18 cellular contexts compared by ENCODE assay signal in the genomic region with DNA sequence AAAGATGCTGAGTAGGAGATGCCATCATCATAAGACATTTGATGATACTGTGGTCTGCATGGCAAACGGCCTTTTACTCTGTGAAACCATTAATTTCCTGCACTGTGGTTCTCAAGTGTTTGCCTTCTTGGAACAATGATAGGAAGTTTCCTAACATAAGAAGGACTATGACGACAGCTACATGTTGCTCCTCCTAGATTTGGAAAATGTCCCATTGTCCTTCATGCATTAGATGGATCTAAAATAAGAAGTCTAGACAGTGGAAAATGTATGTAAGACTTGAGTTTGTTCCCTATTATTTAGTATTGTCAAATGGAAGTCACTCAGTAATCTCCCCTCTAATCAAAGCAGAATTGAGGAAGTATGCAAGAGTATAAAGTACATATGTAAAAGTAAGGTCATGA.
DNase-seq lines count a peak whose midpoint lies in the region; ATAC-seq, FAIRE-seq and TF ChIP-seq lines count a peak whose summit lies in the region.
"Had no signal": no experiment of that assay in that cellular context is flagged by ENCODE, and none has a peak within 500 bp of the region (broad histone marks: within the 10 kb centered on the region; RNA-seq: fewer than 3 reads in every experiment).

No MANE protein-coding gene starts in this region.

- H4K20me1 ChIP-seq in BLaER1 treated with 17β-estradiol and CSF1 and Interleukin-3, amounts not matched to agents 10 nM and 100 nM: no peaks in the 10 kb centered on the region
- no peaks in the 10 kb centered on the region for H4K20me1 ChIP-seq in endothelial cell of umbilical vein (replicated peaks; ENCODE audit: control insufficient read depth, extremely low read depth, insufficient read depth, low read length)

- H3K9me1 ChIP-seq in endothelial cell of umbilical vein (replicated peaks; ENCODE audit: control insufficient read depth, extremely low read depth, insufficient read depth, low read length): no peaks in the 10 kb centered on the region

- H3K4me1 ChIP-seq in BLaER1 treated with 17β-estradiol and CSF1 and Interleukin-3, amounts not matched to agents 10 nM and 100 nM: peaks cover 10 to 52% (median 27%) of the 10 kb centered on the region in 10 experiments; a peak in 19 of 20 replicates
- H3K4me1 ChIP-seq in endothelial cell of umbilical vein (ENCODE audit: control insufficient read depth, extremely low read depth, insufficient read depth, low read length): peaks cover 19% of the 10 kb centered on the region
- H3K4me1 ChIP-seq: BE2C had no signal

- intact Hi-C loops in endothelial cell of umbilical vein (cut with micrococcal nuclease): loop anchor here (1.0 to 2.0 kb wide), 2 partner anchors 72 to 121 kb away; no protein-coding TSS in a partner anchor

- TF ChIP-seq POLR2A in NB4 (IDR thresholded peaks at IDR 0.05; ENCODE audit: extremely low read depth, insufficient read length) (no peak), endothelial cell of umbilical vein (IDR thresholded peaks at IDR 0.05; ENCODE audit: low read depth, low read length) (no peak), GM18505 (IDR thresholded peaks at IDR 0.05; ENCODE audit: borderline replicate concordance, extremely low read depth, insufficient read depth, insufficient read length) (no peak)

- BruUV-seq in endothelial cell of umbilical vein (replicated peaks; lab: Mats Ljungman, UMichigan): no TSS peak

- no peaks in the 10 kb centered on the region for H3K36me3 ChIP-seq in BLaER1 treated with 17β-estradiol and CSF1 and Interleukin-3, amounts not matched to agents 10 nM and 100 nM
- no peaks in the 10 kb centered on the region for H3K36me3 ChIP-seq in endothelial cell of umbilical vein (ENCODE audit: control insufficient read depth in 2 of 2, extremely low read depth in 1 of 2, insufficient read depth in 2 of 2, low read length in 2 of 2)
- H3K36me3 ChIP-seq: BE2C, right lobe of liver had no signal

- H2AFZ ChIP-seq in endothelial cell of umbilical vein (ENCODE audit: low read depth, low read length): no peak overlapping the region

- no peaks in the 10 kb centered on the region for H3K27me3 ChIP-seq in BLaER1 treated with 17β-estradiol and CSF1 and Interleukin-3, amounts not matched to agents 10 nM and 100 nM
- H3K27me3 ChIP-seq in endothelial cell of umbilical vein (ENCODE audit: control insufficient read depth in 2 of 2, insufficient read depth in 2 of 2, low read length in 2 of 2): no peaks in the 10 kb centered on the region
- H3K27me3 ChIP-seq: BE2C, dorsolateral prefrontal cortex, right lobe of liver had no signal

- peak overlapping the region; percentile 9 to 69 (median 43); a peak in 20 of 22 replicates for H3K4me2 ChIP-seq in BLaER1 treated with 17β-estradiol and CSF1 and Interleukin-3, amounts not matched to agents 10 nM and 100 nM
- no peak overlapping the region for H3K4me2 ChIP-seq in endothelial cell of umbilical vein (ENCODE audit: insufficient read depth, low read length)

- TF ChIP-seq CTCF in NB4 (IDR thresholded peaks at IDR 0.05; ENCODE audit: low read depth, low read length) (no peak), endothelial cell of umbilical vein (IDR thresholded peaks at IDR 0.05; ENCODE audit: extremely low read depth in 1 of 2, insufficient read depth in 1 of 2, low read depth in 1 of 2, low read length in 2 of 2) (no peak), omental fat pad (IDR thresholded peaks at IDR 0.05) (no peak)

- peaks cover 9 to 46% (median 22%) of the 10 kb centered on the region in 11 experiments; a peak in 19 of 22 replicates for H3K9me3 ChIP-seq in BLaER1 treated with 17β-estradiol and CSF1 and Interleukin-3, amounts not matched to agents 10 nM and 100 nM (replicated peaks in 1 of 11)
- no peaks in the 10 kb centered on the region for H3K9me3 ChIP-seq in endothelial cell of umbilical vein (replicated peaks; ENCODE audit: control insufficient read depth, insufficient read depth, low read length)
- H3K9me3 ChIP-seq: BE2C, right lobe of liver had no signal

- dilution Hi-C loops in endothelial cell of umbilical vein (cut with MboI; ENCODE audit: extremely low pct_ligation_motif_present, low sequenced_read_pairs): no loop called here

- no peak overlapping the region; a peak in 1 of 22 replicates for H3K9ac ChIP-seq in BLaER1 treated with 17β-estradiol and CSF1 and Interleukin-3, amounts not matched to agents 10 nM and 100 nM
- no peak overlapping the region for H3K9ac ChIP-seq in endothelial cell of umbilical vein (replicated peaks; ENCODE audit: extremely low read depth, insufficient read depth, low read length)

- peak; percentile 64 for FAIRE-seq in endothelial cell of umbilical vein (lab: Jason Lieb, UNC)

- POLR2A ChIA-PET in endothelial cell of umbilical vein (lab: Charles Lee): no interaction called here

- DNase-seq in NB4 (ENCODE audit: low read depth) (peak; percentile 26), endothelial cell of umbilical vein (ENCODE audit: low read depth, low spot score) (peak; percentile 91), pulmonary artery endothelial cell (ENCODE audit: low read depth, low spot score) (peak; percentile 88), omental fat pad (ENCODE audit: low spot score) (no peak), NCI-H1417 (lab: John Stamatoyannopoulos, UW) (no peak)
- DNase-seq in activated CD4-positive, CD25-positive, alpha-beta regulatory T cell (lab: John Stamatoyannopoulos, UW): no peak
- DNase-seq: activated effector memory CD4-positive, alpha-beta T cell treated with Interleukin-2 at 50 U/mL for 16 hours; BE2C; dorsolateral prefrontal cortex; NCI-H2171; NK-92 treated with Interleukin-12 subunit alpha and Interleukin-12 subunit beta, amount 100 ng/mL, for 24 hours; right lobe of liver; stimulated activated CD4-positive, alpha-beta T cell treated with anti-CD3 and anti-CD28 coated beads, Interleukin-2, amount 100 ng/mL, for 48 hours; stimulated activated CD8-positive, alpha-beta memory T cell treated with anti-CD3 and anti-CD28 coated beads, Interleukin-4, amount 100 ng/mL, for 48 hours; T1000 had no signal

- H3K79me2 ChIP-seq in endothelial cell of umbilical vein (ENCODE audit: control insufficient read depth, insufficient read depth, low read length): no peaks in the 10 kb centered on the region

- CTCF ChIA-PET in endothelial cell of umbilical vein (lab: Charles Lee): interaction anchor here (1.3 kb wide), 1 partner anchor 208 kb away, joined by 4 read pairs; no protein-coding TSS in a partner anchor

- ATAC-seq in omental fat pad (ENCODE audit: low FRiP score) (no peak), GM18505 (IDR thresholded peaks at IDR 0.05; ENCODE audit: unreplicated experiment) (no peak)

- peak overlapping the region in 8 of 11 experiments; percentile 9 to 59 (median 33); a peak in 12 of 22 replicates for H3K27ac ChIP-seq in BLaER1 treated with 17β-estradiol and CSF1 and Interleukin-3, amounts not matched to agents 10 nM and 100 nM
- H3K27ac ChIP-seq in endothelial cell of umbilical vein (ENCODE audit: insufficient read depth, low read depth, low read length): peak overlapping the region; percentile 56
- H3K27ac ChIP-seq: dorsolateral prefrontal cortex, right lobe of liver had no signal

- H3K4me3 ChIP-seq in BLaER1 treated with 17β-estradiol and CSF1 and Interleukin-3, amounts not matched to agents 10 nM and 100 nM: no peak overlapping the region
- no peak overlapping the region for H3K4me3 ChIP-seq in NB4 (ENCODE audit: low read depth, low read length)
- H3K4me3 ChIP-seq in endothelial cell of umbilical vein (replicated peaks in 1 of 3; ENCODE audit: insufficient read depth in 1 of 3, low read depth in 1 of 3, low read length in 3 of 3): no peak overlapping the region
- H3K4me3 ChIP-seq: dorsolateral prefrontal cortex, lung, right lobe of liver had no signal

TF ChIP-seq in endothelial cell of umbilical vein, 7 proteins besides CTCF, POLR2A, EP300 and RAD21:
- TF ChIP-seq GATA2 (IDR thresholded peaks at IDR 0.05; ENCODE audit: insufficient read depth, insufficient read length, low read depth, low read length): no peak
- TF ChIP-seq JUN (IDR thresholded peaks at IDR 0.05; ENCODE audit: borderline replicate concordance, insufficient read depth, insufficient read length, low read depth): peak; percentile 67
- TF ChIP-seq FOS (IDR thresholded peaks at IDR 0.05; ENCODE audit: borderline replicate concordance, insufficient read depth, low read length): no peak

Comparison
In these comparisons a context has a peak if more than half of its experiments do, and no peak if none do; other contexts are left out.
1. DNase-seq: peak in NB4 (single experiment), endothelial cell of umbilical vein (single experiment) and pulmonary artery endothelial cell (single experiment); none in activated CD4-positive, CD25-positive, alpha-beta regulatory T cell (0 of 4), omental fat pad (single experiment) and NCI-H1417 (0 of 3).